1 cellular context compared by ENCODE assay signal in genomic region chr19:15498156-15498858, GRCh38.
TF ChIP-seq lines count a peak whose summit lies in the region.

No MANE protein-coding gene starts in this region.

TF ChIP-seq in liver, 16 proteins besides CTCF, POLR2A, EP300 and RAD21 (continued from another document):
- TF ChIP-seq REST (IDR thresholded peaks at IDR 0.05) (peak; percentile 8), TAF1 (conservative IDR thresholded peaks at IDR 0.05) (peak; percentile 57), MAX (IDR thresholded peaks at IDR 0.05) (peak; percentile 42), NR2F2 (IDR thresholded peaks at IDR 0.05) (no peak), RXRA (IDR thresholded peaks at IDR 0.05) (peak in 1 of 2 donors; percentile 50), FOXA1 (IDR thresholded peaks at IDR 0.05) (no peak)
- TF ChIP-seq, protein P1, sequence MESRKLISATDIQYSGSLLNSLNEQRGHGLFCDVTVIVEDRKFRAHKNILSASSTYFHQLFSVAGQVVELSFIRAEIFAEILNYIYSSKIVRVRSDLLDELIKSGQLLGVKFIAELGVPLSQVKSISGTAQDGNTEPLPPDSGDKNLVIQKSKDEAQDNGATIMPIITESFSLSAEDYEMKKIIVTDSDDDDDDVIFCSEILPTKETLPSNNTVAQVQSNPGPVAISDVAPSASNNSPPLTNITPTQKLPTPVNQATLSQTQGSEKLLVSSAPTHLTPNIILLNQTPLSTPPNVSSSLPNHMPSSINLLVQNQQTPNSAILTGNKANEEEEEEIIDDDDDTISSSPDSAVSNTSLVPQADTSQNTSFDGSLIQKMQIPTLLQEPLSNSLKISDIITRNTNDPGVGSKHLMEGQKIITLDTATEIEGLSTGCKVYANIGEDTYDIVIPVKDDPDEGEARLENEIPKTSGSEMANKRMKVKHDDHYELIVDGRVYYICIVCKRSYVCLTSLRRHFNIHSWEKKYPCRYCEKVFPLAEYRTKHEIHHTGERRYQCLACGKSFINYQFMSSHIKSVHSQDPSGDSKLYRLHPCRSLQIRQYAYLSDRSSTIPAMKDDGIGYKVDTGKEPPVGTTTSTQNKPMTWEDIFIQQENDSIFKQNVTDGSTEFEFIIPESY (IDR thresholded peaks at IDR 0.05), result no peak
- TF ChIP-seq, protein P2, sequence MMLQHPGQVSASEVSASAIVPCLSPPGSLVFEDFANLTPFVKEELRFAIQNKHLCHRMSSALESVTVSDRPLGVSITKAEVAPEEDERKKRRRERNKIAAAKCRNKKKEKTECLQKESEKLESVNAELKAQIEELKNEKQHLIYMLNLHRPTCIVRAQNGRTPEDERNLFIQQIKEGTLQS (IDR thresholded peaks at IDR 0.05), result no peak
